In the genomic region with DNA sequence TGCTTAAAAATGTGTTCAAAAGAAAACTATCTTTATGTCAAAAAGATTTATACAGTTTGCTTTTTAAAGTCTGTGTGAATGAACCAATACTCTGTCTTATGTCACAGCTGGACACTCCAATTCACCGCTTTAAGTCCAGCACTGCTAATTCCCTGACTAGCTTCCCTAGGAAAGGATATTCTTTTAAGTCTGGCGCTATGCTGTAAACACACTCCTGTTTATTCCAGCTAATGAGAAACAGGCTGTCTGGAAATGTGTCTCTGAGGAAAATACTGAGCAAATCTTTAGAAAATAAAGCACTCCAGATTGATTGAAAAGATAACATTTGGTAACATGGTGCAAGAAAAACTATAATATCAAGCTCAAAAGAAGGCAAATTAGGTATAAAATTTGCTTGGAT, we compare ENCODE assay signal across 12 cellular contexts. TPM values are rescaled to one million over a fixed set of nuclear protein-coding genes. Genes with fewer than 3 reads are reported as not detected.
"Had no signal": no experiment of that assay in that cellular context is flagged by ENCODE, and none has a peak within 500 bp of the region (broad histone marks: within the 10 kb centered on the region; RNA-seq: fewer than 3 reads in every experiment).

No MANE protein-coding gene starts in this region.

- ATAC-seq: heart left ventricle, natural killer cell, sciatic nerve had no signal

- H3K4me3 ChIP-seq: heart left ventricle, transverse colon had no signal

- H3K9me3 ChIP-seq: heart left ventricle, transverse colon had no signal

- H3K4me1 ChIP-seq: transverse colon had no signal

- DNase-seq: activated CD4-positive, alpha-beta T cell treated with anti-CD3 and anti-CD28 coated beads, Interleukin-2, amount 50 U/mL, for 48 hours; activated CD4-positive, CD25-positive, alpha-beta regulatory T cell treated with anti-CD3 and anti-CD28 coated beads, Interleukin-2, amount 50 U/mL, for 72 hours; activated gamma-delta T cell; activated T-cell treated with anti-CD3 and anti-CD28 coated beads, Interleukin-2, amount 50 U/mL, for 48 hours; dermis blood vessel endothelial cell; heart left ventricle; natural killer cell; stimulated activated CD4-positive, alpha-beta T cell treated with anti-CD3 and anti-CD28 coated beads, Interleukin-2, amount 100 ng/mL, for 24 hours; stimulated activated naive CD4-positive, alpha-beta T cell; substantia nigra; transverse colon had no signal

- H3K27ac ChIP-seq: heart left ventricle, transverse colon had no signal

- H3K27me3 ChIP-seq: heart left ventricle, transverse colon had no signal

- H3K36me3 ChIP-seq: heart left ventricle, transverse colon had no signal

RNA-seq across cellular contexts. Expression of gene VEGFC, which starts 40.7 kb away (rescaled TPM):
- total RNA-seq: natural killer cell had no signal
